ENCODE assay signal across 1 cellular context in the genomic region with DNA sequence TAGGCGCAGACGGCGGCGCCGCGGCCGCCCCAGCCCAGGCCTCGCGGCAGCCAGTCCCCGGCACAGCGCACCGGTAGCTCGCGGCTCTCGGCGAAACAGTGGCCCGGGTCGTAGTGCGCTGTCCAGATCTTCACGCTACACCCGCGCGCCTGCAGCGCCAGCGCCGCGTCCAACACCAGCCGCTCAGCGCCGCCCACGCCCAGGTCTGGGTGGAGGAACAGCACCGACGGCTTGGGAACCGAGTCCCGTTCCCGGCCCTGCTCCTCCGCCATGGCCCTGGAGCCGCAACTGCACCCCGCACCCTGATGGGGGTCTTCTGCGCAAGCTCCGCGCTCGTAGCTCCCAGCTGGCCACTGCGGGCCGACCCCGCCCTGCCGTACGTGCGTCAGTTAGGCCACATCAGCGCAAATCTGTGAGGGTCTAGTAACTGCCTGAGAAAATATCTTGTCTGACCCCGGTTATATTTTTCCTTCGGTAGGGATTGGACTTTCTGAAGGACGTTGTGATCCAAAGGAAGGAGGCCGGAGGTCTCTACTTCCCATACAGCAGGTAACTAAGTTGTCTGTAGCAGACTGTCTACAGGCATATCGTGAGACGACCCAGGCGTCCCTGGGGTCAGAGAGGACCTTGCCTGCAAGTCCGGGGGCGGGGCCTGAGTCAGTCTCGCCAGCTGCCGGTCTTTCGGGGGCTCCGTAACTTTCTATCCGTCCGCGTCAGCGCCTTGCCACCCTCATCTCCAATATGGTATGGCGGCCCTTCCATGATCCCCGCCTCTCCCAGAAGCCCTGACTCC.
TF ChIP-seq lines count a peak whose summit lies in the region.

A gene with protein sequence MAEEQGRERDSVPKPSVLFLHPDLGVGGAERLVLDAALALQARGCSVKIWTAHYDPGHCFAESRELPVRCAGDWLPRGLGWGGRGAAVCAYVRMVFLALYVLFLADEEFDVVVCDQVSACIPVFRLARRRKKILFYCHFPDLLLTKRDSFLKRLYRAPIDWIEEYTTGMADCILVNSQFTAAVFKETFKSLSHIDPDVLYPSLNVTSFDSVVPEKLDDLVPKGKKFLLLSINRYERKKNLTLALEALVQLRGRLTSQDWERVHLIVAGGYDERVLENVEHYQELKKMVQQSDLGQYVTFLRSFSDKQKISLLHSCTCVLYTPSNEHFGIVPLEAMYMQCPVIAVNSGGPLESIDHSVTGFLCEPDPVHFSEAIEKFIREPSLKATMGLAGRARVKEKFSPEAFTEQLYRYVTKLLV (minus strand): TSS at position 320 of the 793 bp plus-strand sequence. CDS start 48 bp downstream, at position 272.
A gene (plus strand): TSS at position 660 of the 793 bp plus-strand sequence. CDS start 82 bp downstream, at position 742.

TF ChIP-seq in A549, 52 proteins besides CTCF, POLR2A, EP300 and RAD21 (continued from another document):
- TF ChIP-seq, protein P1, sequence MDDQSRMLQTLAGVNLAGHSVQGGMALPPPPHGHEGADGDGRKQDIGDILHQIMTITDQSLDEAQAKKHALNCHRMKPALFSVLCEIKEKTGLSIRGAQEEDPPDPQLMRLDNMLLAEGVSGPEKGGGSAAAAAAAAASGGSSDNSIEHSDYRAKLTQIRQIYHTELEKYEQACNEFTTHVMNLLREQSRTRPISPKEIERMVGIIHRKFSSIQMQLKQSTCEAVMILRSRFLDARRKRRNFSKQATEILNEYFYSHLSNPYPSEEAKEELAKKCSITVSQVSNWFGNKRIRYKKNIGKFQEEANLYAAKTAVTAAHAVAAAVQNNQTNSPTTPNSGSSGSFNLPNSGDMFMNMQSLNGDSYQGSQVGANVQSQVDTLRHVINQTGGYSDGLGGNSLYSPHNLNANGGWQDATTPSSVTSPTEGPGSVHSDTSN (IDR thresholded peaks at IDR 0.05) = peak; percentile 69
- TF ChIP-seq MAZ (IDR thresholded peaks at IDR 0.05; ENCODE audit: borderline replicate concordance, low read depth, low read length) (no peak), ESRRA (IDR thresholded peaks at IDR 0.05; ENCODE audit: borderline replicate concordance, low read length) (no peak), BHLHE40 (IDR thresholded peaks at IDR 0.05; ENCODE audit: low read depth, low read length) (no peak), JUN (IDR thresholded peaks at IDR 0.05) (peak; percentile 96), CEBPB (IDR thresholded peaks at IDR 0.05) (0 out of 4 replicates have a peak, but pooled peaks of 1 of the 2 experiments have one; percentile 22)
- TF ChIP-seq, protein P2, sequence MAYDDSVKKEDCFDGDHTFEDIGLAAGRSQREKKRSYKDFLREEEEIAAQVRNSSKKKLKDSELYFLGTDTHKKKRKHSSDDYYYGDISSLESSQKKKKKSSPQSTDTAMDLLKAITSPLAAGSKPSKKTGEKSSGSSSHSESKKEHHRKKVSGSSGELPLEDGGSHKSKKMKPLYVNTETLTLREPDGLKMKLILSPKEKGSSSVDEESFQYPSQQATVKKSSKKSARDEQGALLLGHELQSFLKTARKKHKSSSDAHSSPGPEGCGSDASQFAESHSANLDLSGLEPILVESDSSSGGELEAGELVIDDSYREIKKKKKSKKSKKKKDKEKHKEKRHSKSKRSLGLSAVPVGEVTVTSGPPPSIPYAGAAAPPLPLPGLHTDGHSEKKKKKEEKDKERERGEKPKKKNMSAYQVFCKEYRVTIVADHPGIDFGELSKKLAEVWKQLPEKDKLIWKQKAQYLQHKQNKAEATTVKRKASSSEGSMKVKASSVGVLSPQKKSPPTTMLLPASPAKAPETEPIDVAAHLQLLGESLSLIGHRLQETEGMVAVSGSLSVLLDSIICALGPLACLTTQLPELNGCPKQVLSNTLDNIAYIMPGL (CRISPR knock-in tag; IDR thresholded peaks at IDR 0.05; ENCODE audit: borderline replicate concordance) = no peak
